In the genomic region with DNA sequence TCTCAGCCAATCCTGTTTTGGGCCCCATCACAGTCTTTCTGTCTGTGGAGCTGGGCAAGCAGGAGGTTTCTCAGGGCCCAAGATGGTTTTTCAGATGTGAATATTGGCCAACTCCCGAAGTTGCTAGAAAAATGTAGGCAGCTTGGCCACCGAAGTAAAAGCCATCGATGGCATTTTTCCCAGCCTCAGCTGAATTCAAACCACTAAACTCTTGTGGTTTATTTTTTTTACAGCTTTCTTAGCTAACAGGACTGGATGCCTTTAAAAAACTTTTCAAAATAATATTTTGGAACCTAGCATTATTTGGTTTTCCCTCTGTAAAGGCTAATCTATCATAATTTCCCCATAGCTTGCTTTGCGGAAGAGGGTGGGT, we compare ENCODE assay signal across 14 cellular contexts.
DNase-seq lines count a peak whose midpoint lies in the region; ATAC-seq, FAIRE-seq and TF ChIP-seq lines count a peak whose summit lies in the region.
"Had no signal": no experiment of that assay in that cellular context is flagged by ENCODE, and none has a peak within 500 bp of the region (broad histone marks: within the 10 kb centered on the region; RNA-seq: fewer than 3 reads in every experiment).

No MANE protein-coding gene starts in this region.

- no peak for TF ChIP-seq EP300 in HepG2 (IDR thresholded peaks at IDR 0.05; ENCODE audit: low read depth in 2 of 2, low read length in 2 of 2)
- no peak for TF ChIP-seq EP300 in HepG2 (CRISPR knock-in tag; IDR thresholded peaks at IDR 0.05; ENCODE audit: borderline replicate concordance)

- H3K79me2 ChIP-seq in HepG2 (ENCODE audit: insufficient read depth, low read length), result no peaks in the 10 kb centered on the region

- H3K36me3 ChIP-seq in HepG2 (replicated peaks in 1 of 2; ENCODE audit: control insufficient read depth in 1 of 2, insufficient read depth in 2 of 2, low read length in 2 of 2) (no peaks in the 10 kb centered on the region), right lobe of liver (no peaks in the 10 kb centered on the region), muscle layer of colon (ENCODE audit: insufficient read depth, low read length) (no peaks in the 10 kb centered on the region), uterus (no peaks in the 10 kb centered on the region)

- POLR2A ChIA-PET in HepG2 (lab: Yijun Ruan, JAX), result interaction anchor here (1.0 to 1.9 kb wide), 3 partner anchors 10 to 103 kb away, joined by 3 to 9 read pairs (median 3); a partner anchor contains a TSS

- TF ChIP-seq POLR2A in HepG2 (IDR thresholded peaks at IDR 0.05; ENCODE audit: insufficient read depth in 1 of 2, low read depth in 2 of 2, low read length in 2 of 2) (no peak), right lobe of liver (IDR thresholded peaks at IDR 0.05) (no peak), uterus (IDR thresholded peaks at IDR 0.05) (no peak)

- H3K9ac ChIP-seq in HepG2 (ENCODE audit: insufficient read depth, low read depth, low read length), result peak overlapping the region; percentile 66; the same call in 1 of the 2 replicates
- H3K9ac ChIP-seq in muscle layer of colon (ENCODE audit: low read length), result no peak overlapping the region

- H3K27ac ChIP-seq in HepG2 (ENCODE audit: extremely low read length, insufficient read depth, low read length) (peak overlapping the region; percentile 79), right lobe of liver (no peak overlapping the region), muscle layer of colon (ENCODE audit: low read depth, low read length) (peak overlapping the region; percentile 87), uterus (peak overlapping the region; percentile 56)

- no peak for DNase-seq in HepG2 (ENCODE audit: low spot score)
- DNase-seq in right lobe of liver, result no peak
- peak; percentile 76 for DNase-seq in astrocyte of the spinal cord (ENCODE audit: low read depth, low spot score)
- no peak for DNase-seq in uterus
- no peak for DNase-seq in Kasumi-1 (lab: John Stamatoyannopoulos, UW)
- DNase-seq in DMS79 treated with DMSO at 0.1 percent for 48 hours (lab: John Stamatoyannopoulos, UW), result no peak
- DNase-seq in activated gamma-delta T cell treated with Interleukin-2 at 50 U/mL for 16 hours, result no peak
- DNase-seq: DMS53; erythroblast; naive thymus-derived CD4-positive, alpha-beta T cell; NCI-H446; RPMI8226 had no signal

- intact Hi-C loops in HepG2 (cut with micrococcal nuclease; ENCODE audit: unreplicated experiment) (loop anchor here (5.0 kb wide), 1 partner anchor 104 kb away; a partner anchor contains a TSS), right lobe of liver (cut with DNase I) (no loop called here), uterus (cut with DNase I; ENCODE audit: low total_unique reads) (no loop called here)

- ATAC-seq in HepG2, result no peak
- ATAC-seq in right lobe of liver, result no peak
- ATAC-seq: naive thymus-derived CD4-positive, alpha-beta T cell had no signal

- in situ Hi-C loops in HepG2 (cut with HindIII; ENCODE audit: extremely low pct_ligation_motif_present, low pct_unique_long_range_greater_than_20kb), result no loop called here
- in situ Hi-C loops in astrocyte of the spinal cord (cut with HindIII; ENCODE audit: low sequenced_read_pairs), result no loop called here

- CTCF ChIA-PET in HepG2 (lab: Yijun Ruan, JAX; ENCODE audit: low intra/inter-chr PET ratio, low total read pairs), result no interaction called here

- no TSS peak for BruUV-seq in HepG2 (replicated peaks; lab: Mats Ljungman, UMichigan)

- WGBS in HepG2 (ENCODE audit: low lambda C conversion rate), result 44% methylated on average over 4 of the region's 4 CpGs
- WGBS in right lobe of liver (ENCODE audit: insufficient coverage, low coverage, low lambda C conversion rate, missing lambda C conversion rate), result 75% methylated on average over 4 of the region's 4 CpGs

- no peaks in the 10 kb centered on the region for H3K27me3 ChIP-seq in HepG2 (ENCODE audit: control insufficient read depth in 1 of 2, insufficient read depth in 2 of 2, low read length in 2 of 2)
- H3K27me3 ChIP-seq in right lobe of liver, result no peaks in the 10 kb centered on the region
- H3K27me3 ChIP-seq in muscle layer of colon (ENCODE audit: control insufficient read depth in 1 of 2, insufficient read depth in 2 of 2, low read length in 2 of 2), result no peaks in the 10 kb centered on the region
- H3K27me3 ChIP-seq in uterus, result no peaks in the 10 kb centered on the region

- H3K4me1 ChIP-seq in HepG2 (ENCODE audit: insufficient read depth, low read length) (peaks cover 51% of the 10 kb centered on the region), right lobe of liver (peaks cover 0 to 10% (median 0%) of the 10 kb centered on the region in 4 donors), muscle layer of colon (ENCODE audit: insufficient read depth, low read length) (peaks cover 23% of the 10 kb centered on the region), uterus (peaks cover 0 to 6% of the 10 kb centered on the region in 2 donors)

- no peak for FAIRE-seq in HepG2 (lab: Jason Lieb, UNC)
- FAIRE-seq: bronchial epithelial cell had no signal

- peak overlapping the region; percentile 55 to 73 (median 68); a peak in 4 of 6 replicates for H3K4me3 ChIP-seq in HepG2 (replicated peaks in 1 of 3; ENCODE audit: insufficient read depth in 1 of 3, low read depth in 2 of 3, low read length in 3 of 3)
- no peak overlapping the region for H3K4me3 ChIP-seq in right lobe of liver
- H3K4me3 ChIP-seq in astrocyte of the spinal cord (ENCODE audit: low read depth, low read length), result no peak overlapping the region
- H3K4me3 ChIP-seq in muscle layer of colon (ENCODE audit: low read depth in 1 of 2, low read length in 2 of 2), result no peak overlapping the region
- no peak overlapping the region for H3K4me3 ChIP-seq in uterus

- TF ChIP-seq RAD21 in HepG2 (CRISPR knock-in tag; IDR thresholded peaks at IDR 0.05), result no peak

- peak overlapping the region; percentile 56 for H2AFZ ChIP-seq in HepG2 (ENCODE audit: low read length)

- no peaks in the 10 kb centered on the region for H4K20me1 ChIP-seq in HepG2 (ENCODE audit: insufficient read depth, low read length)

- H3K9me3 ChIP-seq in HepG2 (ENCODE audit: low read length) (no peaks in the 10 kb centered on the region), right lobe of liver (no peaks in the 10 kb centered on the region), muscle layer of colon (ENCODE audit: low read length) (no peaks in the 10 kb centered on the region), uterus (no peaks in the 10 kb centered on the region)

- TF ChIP-seq CTCF in HepG2 (CRISPR knock-in tag; IDR thresholded peaks at IDR 0.05) (no peak), right lobe of liver (IDR thresholded peaks at IDR 0.05) (no peak), astrocyte of the spinal cord (IDR thresholded peaks at IDR 0.05; ENCODE audit: low read depth, low read length) (no peak), uterus (IDR thresholded peaks at IDR 0.05) (no peak)

- peak overlapping the region; percentile 98 for H3K4me2 ChIP-seq in HepG2 (ENCODE audit: low read depth, low read length)

TF ChIP-seq in HepG2, 621 proteins besides CTCF, POLR2A, EP300 and RAD21:
- TF ChIP-seq ZNF17 (CRISPR knock-in tag; IDR thresholded peaks at IDR 0.05), result no peak
- 0 out of 2 replicates have a peak, but pooled peaks have one; percentile 7 for TF ChIP-seq ZNF766 (CRISPR knock-in tag; IDR thresholded peaks at IDR 0.05; ENCODE audit: borderline replicate concordance)
- TF ChIP-seq TP53 (CRISPR knock-in tag; conservative IDR thresholded peaks at IDR 0.05), result 0 out of 2 replicates have a peak, but pooled peaks have one; percentile 10

Comparison
In these comparisons a context has a peak if more than half of its experiments do, and no peak if none do; other contexts are left out.
1. H3K27ac ChIP-seq: peak in HepG2 (single experiment), muscle layer of colon (single experiment) and uterus (2 of 2); none in right lobe of liver (0 of 3).
2. H3K4me3 ChIP-seq: peak in HepG2 (3 of 3); none in right lobe of liver (0 of 3), astrocyte of the spinal cord (single experiment), muscle layer of colon (0 of 2) and uterus (0 of 2).